10 cellular contexts compared by ENCODE assay signal in genomic region chr9:14346826-14347407, GRCh38. TPM values are rescaled to one million over a fixed set of nuclear protein-coding genes. Genes with fewer than 3 reads are reported as not detected.
A peak's percentile ranks its signal among the peaks of the same experiment; 100 is the strongest.
DNase-seq lines count a peak whose midpoint lies in the region; ATAC-seq and TF ChIP-seq lines count a peak whose summit lies in the region.
"Had no signal": no experiment of that assay in that cellular context is flagged by ENCODE, and none has a peak within 500 bp of the region (broad histone marks: within the 10 kb centered on the region; RNA-seq: fewer than 3 reads in every experiment).

No MANE protein-coding gene starts in this region.

- DNase-seq in DMS53 (lab: John Stamatoyannopoulos, UW): peak; percentile 37
- no peak for DNase-seq in DMS53 treated with DMSO at 0.1 percent for 48 hours (lab: John Stamatoyannopoulos, UW; ENCODE audit: unreplicated experiment)
- DNase-seq in globus pallidus (ENCODE audit: low spot score): peak; percentile 46
- DNase-seq in upper lobe of left lung: peak in 1 of 2 donors; percentile 79
- no peak for DNase-seq in stimulated activated CD4-positive, alpha-beta T cell treated with anti-CD3 and anti-CD28 coated beads, Interleukin-2, amount 100 ng/mL, for 48 hours
- DNase-seq in stimulated activated CD4-positive, alpha-beta T cell treated with anti-CD3 and anti-CD28 coated beads, Interleukin-4, amount 100 ng/mL, for 24 hours: no peak
- DNase-seq in cortex of kidney (lab: John Stamatoyannopoulos, UW): no peak

- no peak overlapping the region for H2AFZ ChIP-seq in neural cell (ENCODE audit: low read depth, low read length)

- H3K36me3 ChIP-seq in neural cell (ENCODE audit: insufficient read depth, low read length): no peaks in the 10 kb centered on the region
- no peaks in the 10 kb centered on the region for H3K36me3 ChIP-seq in upper lobe of left lung

- H3F3A ChIP-seq in neural cell (ENCODE audit: insufficient read depth, low read length, poor library complexity, severe bottlenecking): no peaks in the 10 kb centered on the region

- H3K27ac ChIP-seq in neural cell (ENCODE audit: low read length): no peak overlapping the region
- H3K27ac ChIP-seq in upper lobe of left lung: peak overlapping the region; percentile 72 to 85 (median 84)
- H3K27ac ChIP-seq: 22Rv1 had no signal

- no peak for TF ChIP-seq EP300 in neural cell (conservative IDR thresholded peaks at IDR 0.05; ENCODE audit: poor library complexity, severe bottlenecking)
- no peak for TF ChIP-seq EP300 in upper lobe of left lung (IDR thresholded peaks at IDR 0.05)

- H3K4me3 ChIP-seq in neural cell (ENCODE audit: low read length) (peak overlapping the region; percentile 66), upper lobe of left lung (peak overlapping the region; percentile 8 to 59 (median 50))

- H3K4me2 ChIP-seq in neural cell (ENCODE audit: low read length): no peak overlapping the region

- TF ChIP-seq POLR2A in upper lobe of left lung (IDR thresholded peaks at IDR 0.05): no peak

- TF ChIP-seq CTCF in neural cell (IDR thresholded peaks at IDR 0.05; ENCODE audit: poor library complexity, severe bottlenecking) (no peak), upper lobe of left lung (IDR thresholded peaks at IDR 0.05) (no peak)

- ATAC-seq in upper lobe of left lung (ENCODE audit: low FRiP score in 2 of 2): peak; percentile 5 to 24

- WGBS in upper lobe of left lung, 2 donors: 24% methylated on average over 33 to 35 of the region's 37 CpGs

- no peaks in the 10 kb centered on the region for H3K9me2 ChIP-seq in neural cell (ENCODE audit: insufficient read depth, low read length)

- peaks cover 23 to 43% (median 30%) of the 10 kb centered on the region in 4 donors for H3K4me1 ChIP-seq in upper lobe of left lung

- H3K27me3 ChIP-seq in neural cell (ENCODE audit: insufficient read depth, low read depth, low read length) (peaks cover 100% of the 10 kb centered on the region), upper lobe of left lung (peaks cover 0 to 22% (median 7%) of the 10 kb centered on the region in 4 donors)

- H4K20me1 ChIP-seq in neural cell (ENCODE audit: insufficient read depth): no peaks in the 10 kb centered on the region

- H3K79me2 ChIP-seq in neural cell (replicated peaks; ENCODE audit: insufficient read depth, low read length): no peaks in the 10 kb centered on the region

- no peak for TF ChIP-seq RAD21 in neural cell (conservative IDR thresholded peaks at IDR 0.05)

- H3K9ac ChIP-seq in neural cell (ENCODE audit: low read length): no peak overlapping the region

- no peaks in the 10 kb centered on the region for H3K9me3 ChIP-seq in neural cell (ENCODE audit: low read length)
- H3K9me3 ChIP-seq in upper lobe of left lung: no peaks in the 10 kb centered on the region

TF ChIP-seq in neural cell, 6 proteins besides CTCF, POLR2A, EP300 and RAD21:
- TF ChIP-seq POLR2AphosphoS5 (IDR thresholded peaks at IDR 0.05) (peak; percentile 37), TAF1 (IDR thresholded peaks at IDR 0.05; ENCODE audit: low read depth) (no peak), REST (IDR thresholded peaks at IDR 0.05; ENCODE audit: borderline replicate concordance) (no peak), MXI1 (conservative IDR thresholded peaks at IDR 0.05; ENCODE audit: poor library complexity, severe bottlenecking) (no peak), SMC3 (conservative IDR thresholded peaks at IDR 0.05; ENCODE audit: poor library complexity) (no peak), EZH2 (IDR thresholded peaks at IDR 0.05; ENCODE audit: borderline replicate concordance, insufficient read depth, low read length, poor library complexity, severe bottlenecking) (no peak)

RNA-seq across cellular contexts. Expression of gene NFIB, which starts 33.0 kb away (rescaled TPM):
- polyA plus RNA-seq in neural cell: 0.18 and 0.73 TPM in 2 replicates
- polyA minus RNA-seq in neural cell: 1.9 and 2.2 TPM in 2 replicates
- 100 to 1,000 TPM in 1 of 6 donors, 10 to 100 TPM in 5; 33.9 to 109 (median 67.5) TPM for total RNA-seq in upper lobe of left lung
- polyA plus RNA-seq: IgD-negative memory B cell had no signal

Comparison
In these comparisons a context has a peak if more than half of its experiments do, and no peak if none do; other contexts are left out.
1. DNase-seq: peak in DMS53 (single experiment) and globus pallidus (single experiment); none in DMS53 treated with DMSO at 0.1 percent for 48 hours (single experiment), stimulated activated CD4-positive, alpha-beta T cell treated with anti-CD3 and anti-CD28 coated beads, Interleukin-2, amount 100 ng/mL, for 48 hours (0 of 2), stimulated activated CD4-positive, alpha-beta T cell treated with anti-CD3 and anti-CD28 coated beads, Interleukin-4, amount 100 ng/mL, for 24 hours (single experiment) and cortex of kidney (single experiment).